ENCODE assay signal across 28 cellular contexts in genomic region chr7:107220356-107220755, GRCh38. TPM values are rescaled to one million over a fixed set of nuclear protein-coding genes. Genes with fewer than 3 reads are reported as not detected.
DNase-seq lines count a peak whose midpoint lies in the region; ATAC-seq, FAIRE-seq and TF ChIP-seq lines count a peak whose summit lies in the region.
"Had no signal": no experiment of that assay in that cellular context is flagged by ENCODE, and none has a peak within 500 bp of the region (broad histone marks: within the 10 kb centered on the region; RNA-seq: fewer than 3 reads in every experiment).

No MANE protein-coding gene starts in this region.

- CTCF ChIA-PET in CD8-positive, alpha-beta memory T cell (lab: Charles Lee), result no interaction called here

- FAIRE-seq in small intestine (lab: Jason Lieb, UNC), result no peak
- FAIRE-seq: A549, GM12878, H54 had no signal

- TF ChIP-seq RAD21 in neural cell (conservative IDR thresholded peaks at IDR 0.05), result no peak

- H3K4me1 ChIP-seq in small intestine (ENCODE audit: control insufficient read depth in 2 of 2, insufficient read depth in 1 of 2, low read depth in 1 of 2, low read length in 1 of 2), result no peaks in the 10 kb centered on the region
- H3K4me1 ChIP-seq in CD8-positive, alpha-beta memory T cell (ENCODE audit: insufficient read depth, low read length), result no peaks in the 10 kb centered on the region
- H3K4me1 ChIP-seq: A549 had no signal

- no peaks in the 10 kb centered on the region for H3K36me3 ChIP-seq in neural cell (ENCODE audit: insufficient read depth, low read length)
- no peaks in the 10 kb centered on the region for H3K36me3 ChIP-seq in small intestine (ENCODE audit: control insufficient read depth in 2 of 2, insufficient read depth in 2 of 2, low read length in 2 of 2)
- no peaks in the 10 kb centered on the region for H3K36me3 ChIP-seq in CD8-positive, alpha-beta memory T cell (ENCODE audit: insufficient read depth, low read length)

- no peak overlapping the region for H3K9ac ChIP-seq in neural cell (ENCODE audit: low read length)
- H3K9ac ChIP-seq: BLaER1 treated with 17β-estradiol and CSF1 and Interleukin-3, amounts not matched to agents 10 nM and 100 nM; KMS-11 had no signal

- H3K4me1 Mint-ChIP-seq in CD8-positive, alpha-beta memory T cell, result peaks cover 2 to 5% (median 5%) of the 10 kb centered on the region in 3 donors

- H3K27me3 ChIP-seq in neural cell (ENCODE audit: insufficient read depth, low read depth, low read length), result no peaks in the 10 kb centered on the region
- no peaks in the 10 kb centered on the region for H3K27me3 ChIP-seq in small intestine (ENCODE audit: control insufficient read depth in 2 of 2, insufficient read depth in 2 of 2, low read length in 2 of 2)
- no peaks in the 10 kb centered on the region for H3K27me3 ChIP-seq in CD8-positive, alpha-beta memory T cell (ENCODE audit: insufficient read depth, low read length, poor library complexity, severe bottlenecking)
- H3K27me3 ChIP-seq: BLaER1 treated with 17β-estradiol and CSF1 and Interleukin-3, amounts not matched to agents 10 nM and 100 nM had no signal

- H3K27ac Mint-ChIP-seq in CD8-positive, alpha-beta memory T cell, result peak overlapping the region in 1 of 8 donors; percentile 21
- H3K27ac Mint-ChIP-seq: CD4-positive, alpha-beta T cell had no signal

- POLR2A ChIA-PET in CD8-positive, alpha-beta memory T cell (lab: Charles Lee), result no interaction called here

- no peaks in the 10 kb centered on the region for H3K27me3 Mint-ChIP-seq in CD8-positive, alpha-beta memory T cell
- H3K27me3 Mint-ChIP-seq: CD4-positive, alpha-beta T cell had no signal

- H3F3A ChIP-seq in neural cell (ENCODE audit: insufficient read depth, low read length, poor library complexity, severe bottlenecking), result peaks cover 3% of the 10 kb centered on the region

- peaks cover 2 to 20% (median 6%) of the 10 kb centered on the region in 5 donors for H3K9me3 Mint-ChIP-seq in CD8-positive, alpha-beta memory T cell

- H3K79me2 ChIP-seq in neural cell (replicated peaks; ENCODE audit: insufficient read depth, low read length), result no peaks in the 10 kb centered on the region

- no peak overlapping the region for H3K4me3 Mint-ChIP-seq in CD8-positive, alpha-beta memory T cell
- H3K4me3 Mint-ChIP-seq: CD4-positive, alpha-beta T cell had no signal

- intact Hi-C loops in Right ventricle myocardium superior (cut with DNase I), result no loop called here
- intact Hi-C loops in left ventricle myocardium superior (cut with micrococcal nuclease), result loop anchor here (10.0 kb wide), 1 partner anchor 54 kb away; no protein-coding TSS in a partner anchor

- no peak overlapping the region for H3K4me3 ChIP-seq in neural cell (ENCODE audit: low read length)
- H3K4me3 ChIP-seq in small intestine (ENCODE audit: low read depth in 1 of 2, low read length in 2 of 2), result no peak overlapping the region
- H3K4me3 ChIP-seq in CD8-positive, alpha-beta memory T cell (ENCODE audit: low read length), result no peak overlapping the region
- H3K4me3 ChIP-seq: A549; BLaER1 treated with 17β-estradiol and CSF1 and Interleukin-3, amounts not matched to agents 10 nM and 100 nM; GM12878; SK-N-MC had no signal

- no peak overlapping the region for H3K4me2 ChIP-seq in neural cell (ENCODE audit: low read length)
- H3K4me2 ChIP-seq: A549; BLaER1 treated with 17β-estradiol and CSF1 and Interleukin-3, amounts not matched to agents 10 nM and 100 nM; KMS-11 had no signal

- no peaks in the 10 kb centered on the region for H3K9me2 ChIP-seq in neural cell (ENCODE audit: insufficient read depth, low read length)

- ATAC-seq in Right ventricle myocardium superior (ENCODE audit: poor library complexity) (peak; percentile 78), left ventricle myocardium superior (peak; percentile 81), GM21515 (IDR thresholded peaks at IDR 0.05; ENCODE audit: unreplicated experiment) (no peak), GM21737 (IDR thresholded peaks at IDR 0.05; ENCODE audit: unreplicated experiment) (no peak)
- ATAC-seq: A549, GM12878 had no signal

- no peak for TF ChIP-seq EP300 in neural cell (conservative IDR thresholded peaks at IDR 0.05; ENCODE audit: poor library complexity, severe bottlenecking)

- no peak for TF ChIP-seq CTCF in neural cell (IDR thresholded peaks at IDR 0.05; ENCODE audit: poor library complexity, severe bottlenecking)

- no peaks in the 10 kb centered on the region for H4K20me1 ChIP-seq in neural cell (ENCODE audit: insufficient read depth)
- H4K20me1 ChIP-seq: BLaER1 treated with 17β-estradiol and CSF1 and Interleukin-3, amounts not matched to agents 10 nM and 100 nM had no signal

- no peak overlapping the region for H2AFZ ChIP-seq in neural cell (ENCODE audit: low read depth, low read length)

- DNase-seq in RKO (ENCODE audit: low spot score) (peak; percentile 14), Right ventricle myocardium superior (no peak), left ventricle myocardium superior (no peak), small intestine (no peak)
- no peak for DNase-seq in CD8-positive, alpha-beta memory T cell
- DNase-seq: AML-193; CD4-positive, alpha-beta T cell; DMS 273 treated with DMSO at 0.1 percent for 48 hours; DMS79; EL; GDM1; IMR-90; MM.1S; NCI-H2029; NCI-H446; NCI-H524 treated with DMSO at 0.1 percent for 48 hours; NCI-H82; SIG-M5 had no signal

- no peaks in the 10 kb centered on the region for H3K9me3 ChIP-seq in neural cell (ENCODE audit: low read length)
- no peaks in the 10 kb centered on the region for H3K9me3 ChIP-seq in small intestine (ENCODE audit: control insufficient read depth, low read depth)
- no peaks in the 10 kb centered on the region for H3K9me3 ChIP-seq in CD8-positive, alpha-beta memory T cell (ENCODE audit: low read length)
- H3K9me3 ChIP-seq: A549 had no signal

- 91 to 97% (median 93%) methylated on average over 5 of the region's 5 CpGs for WGBS in small intestine, 3 donors

- peak overlapping the region; percentile 4 for H3K27ac ChIP-seq in neural cell (ENCODE audit: low read length)
- no peak overlapping the region for H3K27ac ChIP-seq in small intestine (ENCODE audit: low read depth in 1 of 2, low read length in 1 of 2)
- no peak overlapping the region for H3K27ac ChIP-seq in CD8-positive, alpha-beta memory T cell (ENCODE audit: low read depth, low read length)
- H3K27ac ChIP-seq: A549; BLaER1 treated with 17β-estradiol and CSF1 and Interleukin-3, amounts not matched to agents 10 nM and 100 nM; KMS-11; RWPE1; SK-N-MC had no signal

- H3K36me3 Mint-ChIP-seq in CD8-positive, alpha-beta memory T cell, result peaks cover 18 to 66% (median 29%) of the 10 kb centered on the region in 3 donors

TF ChIP-seq in neural cell, 6 proteins besides CTCF, POLR2A, EP300 and RAD21:
- TF ChIP-seq REST (IDR thresholded peaks at IDR 0.05; ENCODE audit: borderline replicate concordance) (no peak), MXI1 (conservative IDR thresholded peaks at IDR 0.05; ENCODE audit: poor library complexity, severe bottlenecking) (no peak), TAF1 (IDR thresholded peaks at IDR 0.05; ENCODE audit: low read depth) (no peak), POLR2AphosphoS5 (IDR thresholded peaks at IDR 0.05) (no peak), SMC3 (conservative IDR thresholded peaks at IDR 0.05; ENCODE audit: poor library complexity) (no peak), EZH2 (IDR thresholded peaks at IDR 0.05; ENCODE audit: borderline replicate concordance, insufficient read depth, low read length, poor library complexity, severe bottlenecking) (no peak)

RNA-seq across cellular contexts. Expression of gene HBP1, which starts 51.6 kb away (rescaled TPM):
- total RNA-seq in Right ventricle myocardium superior (68.9 TPM), left ventricle myocardium superior (81.4 TPM)
- polyA plus RNA-seq in neural cell (30.7 and 37.7 TPM in 2 replicates), small intestine (10 to 100 TPM; 25.1 to 38.6 (median 34.7) TPM)
- 46.3 and 50.0 TPM in 2 replicates for polyA minus RNA-seq in neural cell
- 10 to 100 TPM; 17.2 to 17.6 TPM for total RNA-seq in CD8-positive, alpha-beta memory T cell
- 52.3 TPM for polyA plus RNA-seq in CD8-positive, alpha-beta memory T cell

Comparison
In these comparisons a context has a peak if more than half of its experiments do, and no peak if none do; other contexts are left out.
1. ATAC-seq: peak in Right ventricle myocardium superior (single experiment) and left ventricle myocardium superior (single experiment); none in GM21515 (single experiment) and GM21737 (single experiment).